8 cellular contexts compared by ENCODE assay signal in genomic region chrX:65034641-65035450, GRCh38. TPM values are rescaled to one million over a fixed set of nuclear protein-coding genes. Genes with fewer than 3 reads are reported as not detected.
DNase-seq lines count a peak whose midpoint lies in the region; ATAC-seq, FAIRE-seq and TF ChIP-seq lines count a peak whose summit lies in the region.

ZC3H12B (plus strand) TSS chrX:65034826.

- H3K9ac ChIP-seq in endocrine pancreas (ENCODE audit: control insufficient read depth, insufficient read depth, low read length), result peak within 1 kb of the TSS; percentile 51

- H3K4me1 ChIP-seq in endocrine pancreas (ENCODE audit: control insufficient read depth, insufficient read depth, low read length) (peaks cover 6% of the 10 kb centered on the region), mesodermal cell (ENCODE audit: control insufficient read depth, insufficient read depth, low read length, poor library complexity, severe bottlenecking) (no peaks in the 10 kb centered on the region)

- no peaks in the 10 kb centered on the region for H3K9me3 ChIP-seq in endocrine pancreas (ENCODE audit: control insufficient read depth, low read length)
- H3K9me3 ChIP-seq in mesodermal cell (ENCODE audit: control insufficient read depth, low read length), result no peaks in the 10 kb centered on the region

- peak; percentile 97 for ATAC-seq in HG02759 (IDR thresholded peaks at IDR 0.05; ENCODE audit: unreplicated experiment)

- TF ChIP-seq POLR2A in GM12892 (IDR thresholded peaks at IDR 0.05; ENCODE audit: low read depth, low read length), result no peak

- DNase-seq in GM12892 (ENCODE audit: insufficient read length) (peak; percentile 51), NCI-H460 (ENCODE audit: extremely low read depth, low read depth) (peak; percentile 44), 8988T (no peak)
- peak; percentile 56 to 67 for DNase-seq in activated CD8-positive, alpha-beta memory T cell treated with anti-CD3 and anti-CD28 coated beads for 4 hours (ENCODE audit: low read depth in 2 of 2)
- peak; percentile 47 for DNase-seq in stimulated activated CD8-positive, alpha-beta memory T cell treated with anti-CD3 and anti-CD28 coated beads, Interleukin-15, amount 100 ng/mL, for 24 hours (ENCODE audit: low read depth)

- H3K4me3 ChIP-seq in endocrine pancreas (ENCODE audit: control insufficient read depth, insufficient read depth, low read length) (peak within 1 kb of the TSS; percentile 69), mesodermal cell (ENCODE audit: extremely low read depth, insufficient read depth, low read length, poor library complexity, severe bottlenecking) (peak within 1 kb of the TSS; percentile 45)

- FAIRE-seq in GM12892 (lab: Jason Lieb, UNC), result peak; percentile 89

- H3K27me3 ChIP-seq in endocrine pancreas (ENCODE audit: control insufficient read depth, insufficient read depth, low read length), result no peaks in the 10 kb centered on the region

- 0% methylated on average over 4 to 25 of the region's 69 CpGs for WGBS in mesodermal cell (ENCODE audit: insufficient coverage in 2 of 2), 2 experiments

- H3K36me3 ChIP-seq in endocrine pancreas (ENCODE audit: control insufficient read depth, insufficient read depth, low read length) (no peaks in the 10 kb centered on the region), mesodermal cell (ENCODE audit: control insufficient read depth, insufficient read depth, low read length) (no peaks in the 10 kb centered on the region)

- H3K27ac ChIP-seq in mesodermal cell (ENCODE audit: low read depth, low read length, severe bottlenecking), result peak within 1 kb of the TSS; percentile 86

RNA-seq across cellular contexts. Expression of gene ZC3H12B, which starts in this region (rescaled TPM):
- polyA plus RNA-seq in GM12892 (2012; ENCODE audit: missing spikeins), result 0.66 TPM
- 0.07 TPM in 1 of 2 replicates, not detected in the other for total RNA-seq in NCI-H460 (2014; rRNA removed; shearing (Covaris generic))
- polyA plus RNA-seq in NCI-H460 (2014; cell fraction: nucleus; rRNA removed), result 0.13 and 0.29 TPM in 2 replicates
- 2.3 TPM for polyA plus RNA-seq in mesodermal cell (2013, experiment 1 of 2)
- 1.4 TPM for polyA plus RNA-seq in mesodermal cell (2013, experiment 2 of 2)

Comparison
In these comparisons a context has a peak if more than half of its experiments do, and no peak if none do; other contexts are left out.
1. Peak in DNase-seq in NCI-H460; RNA of the gene not detected or under 1 TPM.